Comparison of ENCODE assay signal across 11 cellular contexts in the genomic region with DNA sequence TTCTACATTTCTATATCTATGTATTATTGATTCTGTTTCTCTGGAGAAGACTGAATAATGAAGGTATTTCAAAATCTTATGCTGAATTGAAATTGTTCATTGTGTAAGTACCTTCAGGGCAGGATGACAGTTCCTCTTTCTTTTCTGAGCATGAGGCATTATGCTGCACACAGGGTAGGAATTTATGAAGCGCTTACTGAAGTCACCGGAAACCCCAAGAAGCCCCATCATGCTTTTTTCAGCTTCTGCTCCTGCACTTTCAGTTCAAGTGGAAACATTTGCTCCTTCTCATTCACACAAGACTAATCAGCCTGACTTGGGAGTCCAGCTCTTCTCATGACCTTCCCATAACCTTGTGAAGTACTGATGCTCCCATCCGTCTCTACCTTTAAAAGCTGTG.
A peak's percentile ranks its signal among the peaks of the same experiment; 100 is the strongest.
DNase-seq lines count a peak whose midpoint lies in the region; ATAC-seq and TF ChIP-seq lines count a peak whose summit lies in the region.
"Had no signal": no experiment of that assay in that cellular context is flagged by ENCODE, and none has a peak within 500 bp of the region (broad histone marks: within the 10 kb centered on the region; RNA-seq: fewer than 3 reads in every experiment).

No MANE protein-coding gene starts in this region.

- no peaks in the 10 kb centered on the region for H3K27me3 ChIP-seq in MG63

- peak; percentile 54 for DNase-seq in globus pallidus (ENCODE audit: low spot score)
- DNase-seq in MG63, result no peak
- no peak for DNase-seq in activated CD4-positive, alpha-beta memory T cell treated with anti-CD3 and anti-CD28 coated beads for 36 hours
- DNase-seq in osteocyte (ENCODE audit: extremely low spot score, unreplicated experiment), result no peak
- DNase-seq in erythroblast (lab: John Stamatoyannopoulos, UW), result no peak
- DNase-seq: activated effector memory CD4-positive, alpha-beta T cell treated with anti-CD3 and anti-CD28 coated beads, Interleukin-2, amount 50 U/mL, for 16 hours; lower lobe of right lung had no signal

- H3K27me3 Mint-ChIP-seq in activated CD4-positive, alpha-beta memory T cell treated with anti-CD3 and anti-CD28 coated beads for 36 hours, result no peaks in the 10 kb centered on the region
- peaks cover 25% of the 10 kb centered on the region for H3K27me3 Mint-ChIP-seq in osteocyte (ENCODE audit: unreplicated experiment)

- TF ChIP-seq POLR2A in GM18505 (IDR thresholded peaks at IDR 0.05; ENCODE audit: borderline replicate concordance, extremely low read depth, insufficient read depth, insufficient read length) (no peak), erythroblast (IDR thresholded peaks at IDR 0.05; ENCODE audit: low read length) (no peak)

- no peaks in the 10 kb centered on the region for H3K36me3 ChIP-seq in MG63
- H3K36me3 ChIP-seq: lower lobe of right lung had no signal

- intact Hi-C loops in activated CD4-positive, alpha-beta memory T cell treated with anti-CD3 and anti-CD28 coated beads for 36 hours (cut with micrococcal nuclease), result loop anchor here (5.0 kb wide), 1 partner anchor 110 kb away; no protein-coding TSS in a partner anchor

- ATAC-seq in GM18505 (IDR thresholded peaks at IDR 0.05; ENCODE audit: unreplicated experiment), result peak; percentile 62
- peak; percentile 79 for ATAC-seq in GM21447 (IDR thresholded peaks at IDR 0.05; ENCODE audit: unreplicated experiment)
- ATAC-seq in HG03342 (IDR thresholded peaks at IDR 0.05; ENCODE audit: unreplicated experiment), result peak; percentile 83
- ATAC-seq: lower lobe of right lung had no signal

- H3K9me3 Mint-ChIP-seq in activated CD4-positive, alpha-beta memory T cell treated with anti-CD3 and anti-CD28 coated beads for 36 hours, result no peaks in the 10 kb centered on the region
- no peaks in the 10 kb centered on the region for H3K9me3 Mint-ChIP-seq in osteocyte (ENCODE audit: unreplicated experiment)

- H3K27ac Mint-ChIP-seq in activated CD4-positive, alpha-beta memory T cell treated with anti-CD3 and anti-CD28 coated beads for 36 hours, result no peak overlapping the region
- H3K27ac Mint-ChIP-seq in osteocyte (ENCODE audit: unreplicated experiment), result no peak overlapping the region
- H3K27ac Mint-ChIP-seq: type B pancreatic cell had no signal

- H3K36me3 Mint-ChIP-seq in activated CD4-positive, alpha-beta memory T cell treated with anti-CD3 and anti-CD28 coated beads for 36 hours, result no peaks in the 10 kb centered on the region
- H3K36me3 Mint-ChIP-seq in osteocyte (ENCODE audit: unreplicated experiment), result no peaks in the 10 kb centered on the region
- H3K36me3 Mint-ChIP-seq: type B pancreatic cell had no signal

- POLR2A ChIA-PET in activated CD4-positive, alpha-beta memory T cell treated with anti-CD3 and anti-CD28 coated beads for 36 hours (lab: Charles Lee), result no interaction called here

- no peaks in the 10 kb centered on the region for H3K4me1 Mint-ChIP-seq in activated CD4-positive, alpha-beta memory T cell treated with anti-CD3 and anti-CD28 coated beads for 36 hours (ENCODE audit: low read depth)
- peaks cover 8% of the 10 kb centered on the region for H3K4me1 Mint-ChIP-seq in osteocyte (ENCODE audit: unreplicated experiment)

- no peak for TF ChIP-seq CTCF in osteocyte (IDR thresholded peaks at IDR 0.05)

- H3K4me3 ChIP-seq in MG63, result no peak overlapping the region
- H3K4me3 ChIP-seq: lower lobe of right lung had no signal

- no peaks in the 10 kb centered on the region for H3K9me3 ChIP-seq in MG63
- H3K9me3 ChIP-seq: lower lobe of right lung had no signal

- no peak overlapping the region for H3K4me3 Mint-ChIP-seq in activated CD4-positive, alpha-beta memory T cell treated with anti-CD3 and anti-CD28 coated beads for 36 hours
- H3K4me3 Mint-ChIP-seq in osteocyte (ENCODE audit: unreplicated experiment), result no peak overlapping the region
- H3K4me3 Mint-ChIP-seq: type B pancreatic cell had no signal

- CTCF ChIA-PET in activated CD4-positive, alpha-beta memory T cell treated with anti-CD3 and anti-CD28 coated beads for 36 hours (lab: Charles Lee), result no interaction called here
